Comparison of ENCODE assay signal across 11 cellular contexts in the genomic region with DNA sequence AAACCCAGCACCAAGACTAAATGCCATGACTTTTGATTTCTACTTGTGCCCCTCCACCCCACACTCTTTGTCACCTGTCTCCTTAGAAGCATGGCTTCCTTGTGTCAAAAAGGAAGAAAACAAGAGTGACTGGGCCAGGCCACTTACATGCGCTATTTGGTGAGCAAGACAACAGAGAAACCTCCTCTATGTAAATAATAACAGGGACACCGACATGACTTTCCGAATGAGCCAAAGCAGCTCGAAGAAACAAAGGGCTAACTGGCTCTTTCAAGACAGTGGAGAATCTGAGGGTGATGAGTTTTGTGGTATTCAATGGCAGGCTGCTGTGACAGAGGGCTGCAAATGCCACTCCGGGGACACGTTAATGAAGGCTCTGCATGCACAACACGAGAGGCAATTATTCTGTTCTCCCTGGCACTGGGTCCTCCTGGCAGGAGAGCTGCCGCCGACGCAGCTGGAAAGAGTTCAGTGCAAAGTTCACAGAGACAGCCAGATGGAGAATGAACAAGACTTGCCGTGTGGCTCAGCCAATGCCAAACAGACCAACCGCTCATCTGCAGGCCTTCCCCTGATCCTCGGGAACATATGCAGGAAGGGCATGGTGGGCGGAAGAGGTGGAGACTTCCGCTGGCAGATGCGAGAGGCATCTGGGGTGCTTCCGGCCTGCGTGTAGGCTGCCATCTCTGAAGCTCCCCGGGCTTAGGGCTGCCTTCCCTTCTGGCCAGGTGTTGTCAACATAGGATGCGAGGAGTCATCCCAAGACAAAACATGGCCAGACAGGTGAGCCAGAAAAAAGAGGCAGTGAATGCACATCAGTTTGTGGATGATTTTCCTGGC. TPM values are rescaled to one million over a fixed set of nuclear protein-coding genes. Genes with fewer than 3 reads are reported as not detected.
DNase-seq lines count a peak whose midpoint lies in the region; ATAC-seq and TF ChIP-seq lines count a peak whose summit lies in the region.
"Had no signal": no experiment of that assay in that cellular context is flagged by ENCODE, and none has a peak within 500 bp of the region (broad histone marks: within the 10 kb centered on the region; RNA-seq: fewer than 3 reads in every experiment).

No MANE protein-coding gene starts in this region.

- DNase-seq in A673 (ENCODE audit: low spot score): peak; percentile 70
- DNase-seq in NCI-H1694 (lab: John Stamatoyannopoulos, UW): peak; percentile 49
- DNase-seq in activated naive CD4-positive, alpha-beta T cell treated with anti-CD3 and anti-CD28 coated beads, Interleukin-2, amount 50 U/mL, for 72 hours (ENCODE audit: low spot score in 2 of 2): no peak
- peak; percentile 71 to 86 (median 82) for DNase-seq in right lobe of liver
- no peak for DNase-seq in DMS153 treated with DMSO at 0.1 percent for 48 hours (lab: John Stamatoyannopoulos, UW; ENCODE audit: unreplicated experiment)
- no peak for DNase-seq in NCI-H128 (lab: John Stamatoyannopoulos, UW; ENCODE audit: unreplicated experiment)
- DNase-seq: RPMI8226 had no signal

- H3K4me3 ChIP-seq in A673 (ENCODE audit: low read depth, low read length, poor library complexity, severe bottlenecking): no peak overlapping the region
- H3K4me3 ChIP-seq in right lobe of liver: no peak overlapping the region
- H3K4me3 ChIP-seq: coronary artery had no signal

- POLR2A ChIA-PET in A673 (lab: Charles Lee; ENCODE audit: low non-redundant PET): no interaction called here

- no TSS peak for BruUV-seq in A673 (replicated peaks; lab: Mats Ljungman, UMichigan)

- H3K27me3 ChIP-seq in A673 (replicated peaks; ENCODE audit: insufficient read depth, low read depth, low read length, poor library complexity): no peaks in the 10 kb centered on the region
- no peaks in the 10 kb centered on the region for H3K27me3 ChIP-seq in right lobe of liver

- H3K27ac ChIP-seq in A673 (ENCODE audit: low read depth, low read length, poor library complexity, severe bottlenecking) (no peak overlapping the region), right lobe of liver (peak overlapping the region in 2 of 3 donors; percentile 37 to 62)
- H3K27ac ChIP-seq: coronary artery, neutrophil had no signal

- no peak for ATAC-seq in activated naive CD4-positive, alpha-beta T cell treated with anti-CD3 and anti-CD28 coated beads, Interleukin-2, amount 50 U/mL, for 72 hours
- ATAC-seq in right lobe of liver (peak; percentile 92 to 95 (median 94)), GM21381 (IDR thresholded peaks at IDR 0.05; ENCODE audit: unreplicated experiment) (no peak), HG03135 (IDR thresholded peaks at IDR 0.05; ENCODE audit: unreplicated experiment) (no peak)

- H3K4me1 ChIP-seq in A673 (ENCODE audit: insufficient read depth, low read length, poor library complexity, severe bottlenecking) (peaks cover 14% of the 10 kb centered on the region), right lobe of liver (peaks cover 0 to 7% (median 3%) of the 10 kb centered on the region in 4 donors)

- no peaks in the 10 kb centered on the region for H3K9me3 Mint-ChIP-seq in activated naive CD4-positive, alpha-beta T cell treated with anti-CD3 and anti-CD28 coated beads, Interleukin-2, amount 50 U/mL, for 72 hours

- CTCF ChIA-PET in A673 (lab: Charles Lee): no interaction called here

- peak overlapping the region; percentile 69 to 92 for H3K27ac Mint-ChIP-seq in activated naive CD4-positive, alpha-beta T cell treated with anti-CD3 and anti-CD28 coated beads, Interleukin-2, amount 50 U/mL, for 72 hours

- intact Hi-C loops in A673 (cut with micrococcal nuclease; ENCODE audit: unreplicated experiment) (no loop called here), right lobe of liver (cut with DNase I) (no loop called here)

- no peaks in the 10 kb centered on the region for H3K9me3 ChIP-seq in A673 (ENCODE audit: low read depth, low read length, poor library complexity, severe bottlenecking)
- H3K9me3 ChIP-seq in right lobe of liver: no peaks in the 10 kb centered on the region
- H3K9me3 ChIP-seq: neutrophil had no signal

- no peak for TF ChIP-seq POLR2A in right lobe of liver (IDR thresholded peaks at IDR 0.05)

- H3K36me3 Mint-ChIP-seq in activated naive CD4-positive, alpha-beta T cell treated with anti-CD3 and anti-CD28 coated beads, Interleukin-2, amount 50 U/mL, for 72 hours: no peaks in the 10 kb centered on the region

- H3K36me3 ChIP-seq in A673 (ENCODE audit: insufficient read depth, low read length, poor library complexity, severe bottlenecking) (no peaks in the 10 kb centered on the region), right lobe of liver (no peaks in the 10 kb centered on the region)
- H3K36me3 ChIP-seq: neutrophil had no signal

- TF ChIP-seq CTCF in A673 (conservative IDR thresholded peaks at IDR 0.05; ENCODE audit: low read depth, low read length) (no peak), right lobe of liver (IDR thresholded peaks at IDR 0.05) (no peak)

- WGBS in right lobe of liver (ENCODE audit: insufficient coverage, low coverage, low lambda C conversion rate, missing lambda C conversion rate): 22% methylated on average over 7 of the region's 20 CpGs

RNA-seq across cellular contexts. Expression of gene SMNDC1, which starts 59.1 kb away (rescaled TPM):
- total RNA-seq in A673 (2021) (53.1 and 57.8 TPM in 2 replicates), right lobe of liver (10 to 100 TPM in 2 of 6 experiments, 1 to 10 TPM in 4; 5.1 to 13.3 (median 9.1) TPM)
- total RNA-seq in activated naive CD4-positive, alpha-beta T cell treated with anti-CD3 and anti-CD28 coated beads, Interleukin-2, amount 50 U/mL, for 72 hours: 10 to 100 TPM; 37.9 to 65.1 TPM

Comparison
In these comparisons a context has a peak if more than half of its experiments do, and no peak if none do; other contexts are left out.
1. DNase-seq: peak in A673 (single experiment), NCI-H1694 (single experiment) and right lobe of liver (3 of 3); none in activated naive CD4-positive, alpha-beta T cell treated with anti-CD3 and anti-CD28 coated beads, Interleukin-2, amount 50 U/mL, for 72 hours (0 of 2), DMS153 treated with DMSO at 0.1 percent for 48 hours (single experiment) and NCI-H128 (single experiment).
2. ATAC-seq: peak in right lobe of liver (4 of 4); none in activated naive CD4-positive, alpha-beta T cell treated with anti-CD3 and anti-CD28 coated beads, Interleukin-2, amount 50 U/mL, for 72 hours (0 of 2), GM21381 (single experiment) and HG03135 (single experiment).